In genomic region chr2:209525834-209526281, GRCh38 we compare ENCODE assay signal across 8 cellular contexts.
A peak's percentile ranks its signal among the peaks of the same experiment; 100 is the strongest.
DNase-seq lines count a peak whose midpoint lies in the region; ATAC-seq and TF ChIP-seq lines count a peak whose summit lies in the region.

No MANE protein-coding gene starts in this region.

- ATAC-seq in HG03521 (IDR thresholded peaks at IDR 0.05; ENCODE audit: unreplicated experiment) (no peak), GM19328 (IDR thresholded peaks at IDR 0.05; ENCODE audit: unreplicated experiment) (no peak)

- peak overlapping the region; percentile 23; the same call in 1 of the 2 replicates for H3K27ac ChIP-seq in PC-9
- H3K27ac ChIP-seq in thyroid gland, result peak overlapping the region; percentile 63 to 77 (median 67)

- H3K4me3 Mint-ChIP-seq in activated CD4-positive, alpha-beta T cell treated with anti-CD3 and anti-CD28 coated beads, Interleukin-2, amount 10 ng/mL, durations not matched to agents 24 days and 14 days, result peak overlapping the region; percentile 51

- H3K4me1 ChIP-seq in PC-9 (replicated peaks; ENCODE audit: insufficient read depth) (peaks cover 11% of the 10 kb centered on the region; the same call in 1 of the 2 replicates), thyroid gland (peaks cover 27 to 31% of the 10 kb centered on the region in 2 donors), BE2C (peaks cover 9% of the 10 kb centered on the region; the same call in 1 of the 2 replicates)

- H3K36me3 Mint-ChIP-seq in activated CD4-positive, alpha-beta T cell treated with anti-CD3 and anti-CD28 coated beads, Interleukin-2, amount 10 ng/mL, durations not matched to agents 24 days and 14 days (ENCODE audit: low read depth), result no peaks in the 10 kb centered on the region

- no peak overlapping the region for H2AFZ ChIP-seq in PC-9

- POLR2A ChIA-PET in PC-9 (lab: Charles Lee; ENCODE audit: unreplicated experiment), result no interaction called here

- H3K4me2 ChIP-seq in PC-9, result peak overlapping the region; percentile 38; the same call in 1 of the 2 replicates

- BruUV-seq in PC-9 (replicated peaks; lab: Mats Ljungman, UMichigan), result no TSS peak

- peaks cover 11% of the 10 kb centered on the region for H3K4me1 Mint-ChIP-seq in activated CD4-positive, alpha-beta T cell treated with anti-CD3 and anti-CD28 coated beads, Interleukin-2, amount 10 ng/mL, durations not matched to agents 24 days and 14 days

- CTCF ChIA-PET in PC-9 (lab: Charles Lee), result interaction anchor here (0.5 kb wide), 1 partner anchor 430 kb away, joined by 3 read pairs; no protein-coding TSS in a partner anchor

- H3K4me3 ChIP-seq in PC-9, result no peak overlapping the region
- peak overlapping the region in 1 of 3 donors; percentile 4 for H3K4me3 ChIP-seq in thyroid gland (replicated peaks in 1 of 3)
- no peak overlapping the region for H3K4me3 ChIP-seq in BE2C (ENCODE audit: low read depth, low read length)

- no peaks in the 10 kb centered on the region for H3F3A ChIP-seq in PC-9 (ENCODE audit: insufficient read depth, low read depth)

- intact Hi-C loops in activated CD4-positive, alpha-beta T cell treated with anti-CD3 and anti-CD28 coated beads, Interleukin-2, amount 10 ng/mL, durations not matched to agents 24 days and 14 days (cut with micrococcal nuclease), result no loop called here
- intact Hi-C loops in PC-9 (cut with micrococcal nuclease; ENCODE audit: unreplicated experiment) (loop anchor here (1.0 kb wide), 1 partner anchor 20 kb away; no protein-coding TSS in a partner anchor), thyroid gland (cut with DNase I) (no loop called here)

- H3K27ac Mint-ChIP-seq in activated CD4-positive, alpha-beta T cell treated with anti-CD3 and anti-CD28 coated beads, Interleukin-2, amount 10 ng/mL, durations not matched to agents 24 days and 14 days, result no peak overlapping the region

- H3K9me3 ChIP-seq in PC-9 (ENCODE audit: insufficient read depth, low read depth) (no peaks in the 10 kb centered on the region), thyroid gland (no peaks in the 10 kb centered on the region), BE2C (no peaks in the 10 kb centered on the region)

- no peaks in the 10 kb centered on the region for H4K20me1 ChIP-seq in PC-9 (ENCODE audit: insufficient read depth)

- no peaks in the 10 kb centered on the region for H3K9me3 Mint-ChIP-seq in activated CD4-positive, alpha-beta T cell treated with anti-CD3 and anti-CD28 coated beads, Interleukin-2, amount 10 ng/mL, durations not matched to agents 24 days and 14 days

- TF ChIP-seq POLR2A in thyroid gland (IDR thresholded peaks at IDR 0.05), result no peak

- no peaks in the 10 kb centered on the region for H3K27me3 Mint-ChIP-seq in activated CD4-positive, alpha-beta T cell treated with anti-CD3 and anti-CD28 coated beads, Interleukin-2, amount 10 ng/mL, durations not matched to agents 24 days and 14 days

- no peaks in the 10 kb centered on the region; the same call in 1 of the 2 replicates for H3K9me2 ChIP-seq in PC-9 (ENCODE audit: insufficient read depth)

- no peak for DNase-seq in activated CD4-positive, alpha-beta T cell treated with anti-CD3 and anti-CD28 coated beads, Interleukin-2, amount 10 ng/mL, durations not matched to agents 24 days and 14 days
- DNase-seq in activated CD4-positive, alpha-beta T cell treated with anti-CD3 and anti-CD28 coated beads for 48 hours, result no peak
- DNase-seq in PC-9 (peak in 1 of 2 experiments; percentile 35), globus pallidus (ENCODE audit: low spot score) (peak; percentile 17), thyroid gland (no peak), BE2C (no peak)

- TF ChIP-seq CTCF in PC-9 (conservative IDR thresholded peaks at IDR 0.05) (no peak), thyroid gland (IDR thresholded peaks at IDR 0.05) (no peak), BE2C (IDR thresholded peaks at IDR 0.05; ENCODE audit: low read depth, low read length) (no peak)

- H3K27me3 ChIP-seq in PC-9 (ENCODE audit: insufficient read depth, low read depth) (no peaks in the 10 kb centered on the region), thyroid gland (no peaks in the 10 kb centered on the region), BE2C (no peaks in the 10 kb centered on the region)

- H3K79me2 ChIP-seq in PC-9 (ENCODE audit: low read depth), result no peaks in the 10 kb centered on the region

- H3K36me3 ChIP-seq in PC-9 (ENCODE audit: low read depth) (no peaks in the 10 kb centered on the region), thyroid gland (no peaks in the 10 kb centered on the region), BE2C (no peaks in the 10 kb centered on the region)
